ENCODE assay signal across 7 cellular contexts in the genomic region with DNA sequence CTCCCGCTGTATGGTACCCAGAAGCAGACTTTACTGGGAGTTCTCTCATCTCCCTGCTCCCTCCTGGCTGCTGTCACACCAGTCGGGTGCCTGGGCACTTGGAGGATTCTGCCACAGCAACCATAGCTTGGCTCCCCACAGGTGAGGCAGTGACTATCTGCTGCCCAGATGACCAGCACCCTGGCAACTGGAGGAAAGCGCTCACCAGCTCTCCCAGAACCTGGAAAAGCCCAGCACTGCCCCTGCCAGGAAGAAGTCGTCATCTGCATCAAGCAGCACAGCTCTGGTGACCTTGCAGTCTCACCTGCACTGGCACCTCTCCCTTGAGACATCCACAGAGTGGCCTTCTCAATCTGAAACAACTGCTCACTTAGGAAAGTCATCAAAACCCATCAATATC. TPM values are rescaled to one million over a fixed set of nuclear protein-coding genes. Genes with fewer than 3 reads are reported as not detected.
DNase-seq lines count a peak whose midpoint lies in the region; ATAC-seq and TF ChIP-seq lines count a peak whose summit lies in the region.

No MANE protein-coding gene starts in this region.

- H3K27ac ChIP-seq in colonic mucosa, result no peak overlapping the region
- H3K27ac ChIP-seq in sigmoid colon, result peak overlapping the region; percentile 8 to 83 (median 28)

- TF ChIP-seq CTCF in GM12865 (IDR thresholded peaks at IDR 0.05; ENCODE audit: insufficient read depth, low read depth, low read length, missing control alignments) (peak; percentile 45), Loucy (conservative IDR thresholded peaks at IDR 0.05; ENCODE audit: low read length) (peak; percentile 44), colonic mucosa (IDR thresholded peaks at IDR 0.05) (peak; percentile 26), sigmoid colon (IDR thresholded peaks at IDR 0.05) (no peak)

- H3K9ac ChIP-seq in Loucy (ENCODE audit: low read depth, low read length, poor library complexity, severe bottlenecking), result no peak overlapping the region
- H3K9ac ChIP-seq in colonic mucosa (ENCODE audit: low read depth in 2 of 2, low read length in 2 of 2), result no peak overlapping the region

- H3K4me2 ChIP-seq in Loucy (ENCODE audit: low read depth, low read length, poor library complexity, severe bottlenecking), result no peak overlapping the region

- H3K4me3 ChIP-seq in GM12865 (ENCODE audit: low read depth, low read length), result no peak overlapping the region
- H3K4me3 ChIP-seq in Loucy (ENCODE audit: low read length, poor library complexity, severe bottlenecking), result no peak overlapping the region
- no peak overlapping the region for H3K4me3 ChIP-seq in colonic mucosa
- H3K4me3 ChIP-seq in sigmoid colon, result no peak overlapping the region

- TF ChIP-seq POLR2A in sigmoid colon (IDR thresholded peaks at IDR 0.05), result no peak

- intact Hi-C loops in colonic mucosa (cut with DNase I) (no loop called here), sigmoid colon (cut with DNase I) (no loop called here)

- no peak for ATAC-seq in GM21723 (IDR thresholded peaks at IDR 0.05; ENCODE audit: unreplicated experiment)

- H3K27me3 ChIP-seq in Loucy (ENCODE audit: insufficient read depth, low read length, poor library complexity, severe bottlenecking), result no peaks in the 10 kb centered on the region
- H3K27me3 ChIP-seq in colonic mucosa, result no peaks in the 10 kb centered on the region
- H3K27me3 ChIP-seq in sigmoid colon, result no peaks in the 10 kb centered on the region

- H2AFZ ChIP-seq in Loucy (ENCODE audit: low read length), result no peak overlapping the region

- H3K4me1 ChIP-seq in Loucy (ENCODE audit: insufficient read depth, low read length, poor library complexity, severe bottlenecking), result no peaks in the 10 kb centered on the region
- H3K4me1 ChIP-seq in colonic mucosa, result no peaks in the 10 kb centered on the region
- peaks cover 0 to 87% (median 73%) of the 10 kb centered on the region in 4 donors for H3K4me1 ChIP-seq in sigmoid colon

- H3K36me3 ChIP-seq in Loucy (ENCODE audit: insufficient read depth, low read length), result no peaks in the 10 kb centered on the region
- no peaks in the 10 kb centered on the region for H3K36me3 ChIP-seq in colonic mucosa
- H3K36me3 ChIP-seq in sigmoid colon, result no peaks in the 10 kb centered on the region

- no peaks in the 10 kb centered on the region for H3K9me2 ChIP-seq in Loucy (replicated peaks; ENCODE audit: low read depth, low read length)

- H3K79me2 ChIP-seq in Loucy (ENCODE audit: insufficient read depth, low read length), result no peaks in the 10 kb centered on the region

- H3F3A ChIP-seq in Loucy (ENCODE audit: low read depth), result no peaks in the 10 kb centered on the region

- no peaks in the 10 kb centered on the region for H4K20me1 ChIP-seq in Loucy (ENCODE audit: insufficient read depth, low read length, poor library complexity, severe bottlenecking)

- DNase-seq in GM12865 (ENCODE audit: low read depth) (peak; percentile 42), colonic mucosa (peak; percentile 52), sigmoid colon (no peak), AG20443 (ENCODE audit: low spot score) (no peak)
- no peak for DNase-seq in stimulated activated CD4-positive, alpha-beta T cell treated with anti-CD3 and anti-CD28 coated beads, Interleukin-12 subunit alpha, Interleukin-12 subunit beta, amount 100 ng/mL, for 4 hours

- H3K9me3 ChIP-seq in Loucy (ENCODE audit: insufficient read depth, low read depth, low read length), result no peaks in the 10 kb centered on the region
- no peaks in the 10 kb centered on the region for H3K9me3 ChIP-seq in colonic mucosa
- no peaks in the 10 kb centered on the region for H3K9me3 ChIP-seq in sigmoid colon

- TF ChIP-seq EP300 in sigmoid colon (IDR thresholded peaks at IDR 0.05), result no peak

- 89 to 94% methylated on average over 4 of the region's 4 CpGs for WGBS in sigmoid colon, 2 donors

RNA-seq across cellular contexts. Expression of a gene that starts 31.9 kb away (rescaled TPM):
- 10 to 100 TPM; 67.6 to 93.4 TPM for total RNA-seq in colonic mucosa
- 10 to 100 TPM; 12.1 to 49.2 (median 36.5) TPM for total RNA-seq in sigmoid colon
- 10 to 100 TPM; 24.9 to 41.6 (median 28.2) TPM for polyA plus RNA-seq in sigmoid colon

RNA-seq across cellular contexts. Expression of a gene that starts 48.3 kb away (rescaled TPM):
- total RNA-seq in colonic mucosa (10 to 100 TPM in 1 of 2 donors, 1 to 10 TPM in 1; 4.2 to 14.5 TPM), sigmoid colon (100 to 1,000 TPM in 2 of 4 donors, 10 to 100 TPM in 2; 91.8 to 253 (median 103) TPM)
- polyA plus RNA-seq in sigmoid colon, result 10 to 100 TPM in 2 of 3 donors, 1 to 10 TPM in 1; 3.0 to 25.8 (median 19.5) TPM

Comparison
In these comparisons a context has a peak if more than half of its experiments do, and no peak if none do; other contexts are left out.
1. DNase-seq: peak in GM12865 (single experiment) and colonic mucosa (single experiment); none in sigmoid colon (single experiment), AG20443 (single experiment) and stimulated activated CD4-positive, alpha-beta T cell treated with anti-CD3 and anti-CD28 coated beads, Interleukin-12 subunit alpha, Interleukin-12 subunit beta, amount 100 ng/mL, for 4 hours (single experiment).
2. CTCF ChIP-seq: peak in GM12865 (single experiment), Loucy (single experiment) and colonic mucosa (single experiment); none in sigmoid colon (0 of 4).
3. RNA of a gene that starts 48.3 kb away (total RNA-seq): 91.8 to 253 TPM in sigmoid colon; 4.2 to 14.5 TPM in colonic mucosa; every median in the first group is over 4 times any median in the second.